ENCODE assay signal across 8 cellular contexts in genomic region chr3:142844339-142844977, GRCh38. TPM values are rescaled to one million over a fixed set of nuclear protein-coding genes. Genes with fewer than 3 reads are reported as not detected.
DNase-seq lines count a peak whose midpoint lies in the region; ATAC-seq and TF ChIP-seq lines count a peak whose summit lies in the region.

No MANE protein-coding gene starts in this region.

- TF ChIP-seq CTCF in DOHH2 (IDR thresholded peaks at IDR 0.05; ENCODE audit: low read depth, low read length, poor library complexity, severe bottlenecking) (peak; percentile 65), spleen (IDR thresholded peaks at IDR 0.05 in 8 of 11, conservative IDR thresholded peaks at IDR 0.05 in 3 of 11) (peak in 7 of 11 experiments; percentile 6 to 37 (median 19)), vagina (IDR thresholded peaks at IDR 0.05) (peak in 1 of 3 experiments; percentile 16)

- no peak for TF ChIP-seq POLR2A in spleen (IDR thresholded peaks at IDR 0.05)
- no peak for TF ChIP-seq POLR2A in vagina (IDR thresholded peaks at IDR 0.05)

- H3K4me3 Mint-ChIP-seq in CD8-positive, alpha-beta memory T cell: no peak overlapping the region

- no peaks in the 10 kb centered on the region for H3K9me3 Mint-ChIP-seq in CD8-positive, alpha-beta memory T cell

- 62 to 84% (median 71%) methylated on average over 4 of the region's 4 CpGs for WGBS in spleen, 5 donors

- DNase-seq in NCI-H526 (lab: John Stamatoyannopoulos, UW): peak; percentile 24 to 70
- peak; percentile 60 for DNase-seq in dermis blood vessel endothelial cell
- no peak for DNase-seq in spleen
- DNase-seq in vagina (ENCODE audit: extremely low spot score in 2 of 2): no peak
- no peak for DNase-seq in 8988T
- no peak for DNase-seq in CD8-positive, alpha-beta memory T cell

- H3K36me3 Mint-ChIP-seq in CD8-positive, alpha-beta memory T cell: no peaks in the 10 kb centered on the region

- POLR2A ChIA-PET in CD8-positive, alpha-beta memory T cell (lab: Charles Lee): no interaction called here

- CTCF ChIA-PET in CD8-positive, alpha-beta memory T cell (lab: Charles Lee): no interaction called here

- H3K4me2 ChIP-seq in DOHH2 (ENCODE audit: low read length): no peak overlapping the region

- H3K27ac ChIP-seq in DOHH2 (ENCODE audit: low read depth, low read length) (no peak overlapping the region), spleen (no peak overlapping the region), vagina (no peak overlapping the region)
- H3K27ac ChIP-seq in CD8-positive, alpha-beta memory T cell (ENCODE audit: low read depth, low read length): no peak overlapping the region

- H3K4me1 Mint-ChIP-seq in CD8-positive, alpha-beta memory T cell: no peaks in the 10 kb centered on the region

- H3K9me3 ChIP-seq in DOHH2 (ENCODE audit: control insufficient read depth, insufficient read depth, low read length): no peaks in the 10 kb centered on the region
- H3K9me3 ChIP-seq in spleen: no peaks in the 10 kb centered on the region
- H3K9me3 ChIP-seq in vagina: no peaks in the 10 kb centered on the region
- no peaks in the 10 kb centered on the region for H3K9me3 ChIP-seq in CD8-positive, alpha-beta memory T cell (ENCODE audit: low read length)

- H3K27ac Mint-ChIP-seq in CD8-positive, alpha-beta memory T cell: no peak overlapping the region

- intact Hi-C loops in spleen (cut with DNase I; ENCODE audit: low total_unique reads) (no loop called here), vagina (cut with DNase I) (no loop called here)

- H3K9me2 ChIP-seq in DOHH2 (replicated peaks; ENCODE audit: control insufficient read depth, low read length): no peaks in the 10 kb centered on the region

- no peaks in the 10 kb centered on the region for H4K20me1 ChIP-seq in DOHH2 (ENCODE audit: control insufficient read depth, insufficient read depth, low read depth, low read length)

- no peaks in the 10 kb centered on the region for H3F3A ChIP-seq in DOHH2 (ENCODE audit: control insufficient read depth, insufficient read depth)

- H3K27me3 Mint-ChIP-seq in CD8-positive, alpha-beta memory T cell: peaks cover 1 to 25% of the 10 kb centered on the region in 2 donors

- H3K4me3 ChIP-seq in DOHH2 (ENCODE audit: low read length): no peak overlapping the region
- H3K4me3 ChIP-seq in spleen: no peak overlapping the region
- no peak overlapping the region for H3K4me3 ChIP-seq in vagina
- no peak overlapping the region for H3K4me3 ChIP-seq in CD8-positive, alpha-beta memory T cell (ENCODE audit: low read length)

- H3K36me3 ChIP-seq in DOHH2 (ENCODE audit: control insufficient read depth, low read length) (no peaks in the 10 kb centered on the region), spleen (no peaks in the 10 kb centered on the region), vagina (no peaks in the 10 kb centered on the region)
- H3K36me3 ChIP-seq in CD8-positive, alpha-beta memory T cell (ENCODE audit: insufficient read depth, low read length): no peaks in the 10 kb centered on the region

- H3K4me1 ChIP-seq in DOHH2 (ENCODE audit: control insufficient read depth, low read length) (no peaks in the 10 kb centered on the region), spleen (peaks cover 0 to 11% (median 0%) of the 10 kb centered on the region in 6 donors), vagina (no peaks in the 10 kb centered on the region)
- H3K4me1 ChIP-seq in CD8-positive, alpha-beta memory T cell (ENCODE audit: insufficient read depth, low read length): no peaks in the 10 kb centered on the region

- H3K27me3 ChIP-seq in DOHH2 (ENCODE audit: control insufficient read depth, low read length) (no peaks in the 10 kb centered on the region), spleen (replicated peaks in 1 of 7) (no peaks in the 10 kb centered on the region), vagina (no peaks in the 10 kb centered on the region)
- H3K27me3 ChIP-seq in CD8-positive, alpha-beta memory T cell (ENCODE audit: insufficient read depth, low read length, poor library complexity, severe bottlenecking): no peaks in the 10 kb centered on the region

- H3K79me2 ChIP-seq in DOHH2 (ENCODE audit: control insufficient read depth, low read length): no peaks in the 10 kb centered on the region

- peak; percentile 55 for ATAC-seq in GM21576 (IDR thresholded peaks at IDR 0.05; ENCODE audit: unreplicated experiment)

RNA-seq across cellular contexts. Expression of gene PCOLCE2, which starts 44.4 kb away (rescaled TPM):
- total RNA-seq in dermis blood vessel endothelial cell (0.23 and 0.68 TPM in 2 replicates), spleen (1 to 10 TPM; 1.8 to 8.4 (median 4.9) TPM), vagina (136 TPM)
- polyA plus RNA-seq in spleen: 10 to 100 TPM in 1 of 3 donors, 1 to 10 TPM in 2; 8.9 to 18.2 (median 9.1) TPM
- not detected for total RNA-seq in CD8-positive, alpha-beta memory T cell
- polyA plus RNA-seq in CD8-positive, alpha-beta memory T cell: not detected

Comparison
In these comparisons a context has a peak if more than half of its experiments do, and no peak if none do; other contexts are left out.
1. DNase-seq: peak in NCI-H526 (2 of 2) and dermis blood vessel endothelial cell (single experiment); none in spleen (single experiment), vagina (0 of 2), 8988T (single experiment) and CD8-positive, alpha-beta memory T cell (0 of 5).
2. RNA of gene PCOLCE2, which starts 44.4 kb away (total RNA-seq): 136 TPM in vagina (single experiment); 1.8 to 8.4 TPM in spleen, 0.23 to 0.68 TPM in dermis blood vessel endothelial cell and not detected in CD8-positive, alpha-beta memory T cell; every median in the first group is over 10 times any median in the second.